In the genomic region with DNA sequence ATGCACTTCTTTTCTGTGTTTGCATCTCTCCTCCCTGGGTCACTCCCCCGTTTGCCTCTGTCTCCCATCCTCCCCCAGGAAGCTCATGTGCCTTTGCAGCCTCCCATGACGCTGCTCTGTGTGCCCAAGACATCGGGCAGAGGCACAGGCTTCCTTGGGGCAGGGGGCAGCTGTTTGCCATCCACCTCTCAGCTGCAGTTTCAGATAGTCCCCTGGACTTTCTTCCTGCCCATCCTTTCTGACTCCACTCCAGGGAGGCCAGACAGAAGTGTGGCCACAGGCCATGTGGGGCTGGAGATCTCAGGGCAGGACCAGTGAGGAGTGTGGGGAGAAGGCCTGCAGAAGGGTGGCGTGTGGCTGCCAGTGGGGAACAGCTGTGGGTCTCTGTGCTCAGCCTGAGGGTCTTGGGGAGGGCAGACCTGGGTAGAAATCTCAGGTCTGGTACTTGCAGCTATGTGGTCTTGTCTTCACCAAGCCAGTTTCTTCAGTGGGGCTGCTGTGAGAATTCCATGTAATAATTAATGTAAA, we compare ENCODE assay signal across 19 cellular contexts. TPM values are rescaled to one million over a fixed set of nuclear protein-coding genes. Genes with fewer than 3 reads are reported as not detected.
DNase-seq lines count a peak whose midpoint lies in the region; ATAC-seq and TF ChIP-seq lines count a peak whose summit lies in the region.
"Had no signal": no experiment of that assay in that cellular context is flagged by ENCODE, and none has a peak within 500 bp of the region (broad histone marks: within the 10 kb centered on the region; RNA-seq: fewer than 3 reads in every experiment).

No MANE protein-coding gene starts in this region.

- in situ Hi-C loops in IMR-90 (cut with MboI; ENCODE audit: low sequenced_read_pairs): no loop called here

- H2BK15ac ChIP-seq in IMR-90 (ENCODE audit: low read depth, low read length): no peak overlapping the region

- no peak overlapping the region; the same call in 1 of the 2 replicates for H4K5ac ChIP-seq in IMR-90 (ENCODE audit: low read depth, low read length)

- H3K4me1 Mint-ChIP-seq in CD4-positive, alpha-beta memory T cell: peaks cover 0 to 5% (median 0%) of the 10 kb centered on the region in 4 donors

- no peak overlapping the region for H3K56ac ChIP-seq in IMR-90 (ENCODE audit: extremely low read depth, insufficient read depth, low read length)

- H3K27me3 ChIP-seq in DND-41 (ENCODE audit: insufficient read depth, low read length, poor library complexity) (no peaks in the 10 kb centered on the region), IMR-90 (ENCODE audit: control insufficient read depth, insufficient read depth, low read length) (no peaks in the 10 kb centered on the region), iPS-15b (ENCODE audit: control insufficient read depth, insufficient read depth, low read length) (no peaks in the 10 kb centered on the region)
- no peaks in the 10 kb centered on the region for H3K27me3 ChIP-seq in CD4-positive, alpha-beta memory T cell (ENCODE audit: insufficient read depth, low read length)
- H3K27me3 ChIP-seq: breast epithelium, gastroesophageal sphincter, SJSA1, upper lobe of right lung had no signal

- no peak overlapping the region for H4K8ac ChIP-seq in IMR-90 (ENCODE audit: low read depth in 2 of 2, low read length in 2 of 2)

- H3K27ac Mint-ChIP-seq in CD4-positive, alpha-beta memory T cell: no peak overlapping the region
- H3K27ac Mint-ChIP-seq: activated naive CD8-positive, alpha-beta T cell treated with anti-CD3 and anti-CD28 coated beads, Interleukin-2, amount 10 ng/mL, durations not matched to agents 7 days and 5 days; T-helper 2 cell treated with Interferon-gamma antibody and Interleukin-4, amounts not matched to agents 5 μg/mL and 100 μg/mL, for 36 hours had no signal

- no peak for TF ChIP-seq POLR2A in IMR-90 (IDR thresholded peaks at IDR 0.05; ENCODE audit: low read depth, low read length)

- ATAC-seq in DND-41 (ENCODE audit: insufficient read depth, low read depth) (no peak), IMR-90 (ENCODE audit: low read depth) (no peak), sciatic nerve (no peak), HG03039 (IDR thresholded peaks at IDR 0.05; ENCODE audit: unreplicated experiment) (no peak)

- H3K14ac ChIP-seq in IMR-90 (replicated peaks; ENCODE audit: low read depth, low read length): no peak overlapping the region

- H3K4me2 ChIP-seq in DND-41 (ENCODE audit: insufficient read depth, low read length) (no peak overlapping the region), IMR-90 (ENCODE audit: low read depth, low read length) (no peak overlapping the region)

- H3K9ac ChIP-seq in DND-41 (ENCODE audit: low read depth, low read length) (no peak overlapping the region), IMR-90 (ENCODE audit: low read depth, low read length) (no peak overlapping the region), iPS-15b (ENCODE audit: low read depth, low read length) (peak overlapping the region; percentile 81)

- H3K27me3 Mint-ChIP-seq in CD4-positive, alpha-beta memory T cell: no peaks in the 10 kb centered on the region
- H3K27me3 Mint-ChIP-seq: activated naive CD8-positive, alpha-beta T cell treated with anti-CD3 and anti-CD28 coated beads, Interleukin-2, amount 10 ng/mL, durations not matched to agents 7 days and 5 days; naive thymus-derived CD8-positive, alpha-beta T cell had no signal

- H4K20me1 ChIP-seq in DND-41 (ENCODE audit: insufficient read depth, low read length): no peaks in the 10 kb centered on the region
- 0 out of 2 replicates have a peak, but pooled peaks cover 4% of the 10 kb centered on the region for H4K20me1 ChIP-seq in IMR-90 (ENCODE audit: insufficient read depth, low read length)

- BruUV-seq in IMR-90 (replicated peaks; lab: Mats Ljungman, UMichigan): no TSS peak

- CTCF ChIA-PET in IMR-90 (lab: Yijun Ruan, JAX): interaction anchor here (0.9 kb wide), 1 partner anchor 859 kb away, joined by 5 read pairs; no protein-coding TSS in a partner anchor
- CTCF ChIA-PET in CD4-positive, alpha-beta memory T cell (lab: Charles Lee; ENCODE audit: partially characterized antibody): interaction anchor here (0.6 to 4.6 kb wide), 12 partner anchors 10 to 857 kb away, joined by 3 to 47 read pairs (median 4); partner anchors contain the start of genes COMTD1 and SAMD8

- TF ChIP-seq RAD21 in IMR-90 (IDR thresholded peaks at IDR 0.05; ENCODE audit: low read length): no peak

- POLR2A ChIA-PET in IMR-90 (lab: Charles Lee; ENCODE audit: unreplicated experiment): no interaction called here
- POLR2A ChIA-PET in CD4-positive, alpha-beta memory T cell (lab: Charles Lee; ENCODE audit: partially characterized antibody): interaction anchor here (1.3 kb wide), 1 partner anchor 134 kb away, joined by 4 read pairs; the partner anchor contains the start of gene COMTD1

- no peak overlapping the region for H2BK120ac ChIP-seq in IMR-90 (ENCODE audit: low read depth, low read length)

- no peaks in the 10 kb centered on the region for H3K36me3 Mint-ChIP-seq in CD4-positive, alpha-beta memory T cell
- H3K36me3 Mint-ChIP-seq: activated naive CD8-positive, alpha-beta T cell treated with anti-CD3 and anti-CD28 coated beads, Interleukin-2, amount 10 ng/mL, durations not matched to agents 7 days and 5 days; naive thymus-derived CD8-positive, alpha-beta T cell had no signal

- peak overlapping the region; percentile 45 for H2AK9ac ChIP-seq in IMR-90 (replicated peaks; ENCODE audit: low read depth, low read length, poor library complexity)

- H3K4me1 ChIP-seq in DND-41 (ENCODE audit: insufficient read depth, low read length): no peaks in the 10 kb centered on the region; the same call in 1 of the 2 replicates
- H3K4me1 ChIP-seq in IMR-90 (ENCODE audit: control insufficient read depth, insufficient read depth, low read length): peaks cover 6% of the 10 kb centered on the region; the same call in 1 of the 2 replicates
- peaks cover 6% of the 10 kb centered on the region for H3K4me1 ChIP-seq in iPS-15b (ENCODE audit: control insufficient read depth, insufficient read depth, low read length)
- peaks cover 7% of the 10 kb centered on the region for H3K4me1 ChIP-seq in CD4-positive, alpha-beta memory T cell (ENCODE audit: insufficient read depth, low read length)
- H3K4me1 ChIP-seq: breast epithelium, SJSA1 had no signal

- no peaks in the 10 kb centered on the region for H3K79me1 ChIP-seq in IMR-90 (ENCODE audit: low read depth in 1 of 2, low read length in 2 of 2)

- H3K9me3 Mint-ChIP-seq in CD4-positive, alpha-beta memory T cell: no peaks in the 10 kb centered on the region
- H3K9me3 Mint-ChIP-seq: activated naive CD8-positive, alpha-beta T cell treated with anti-CD3 and anti-CD28 coated beads, Interleukin-2, amount 10 ng/mL, durations not matched to agents 7 days and 5 days; naive thymus-derived CD8-positive, alpha-beta T cell; T-helper 2 cell treated with Interferon-gamma antibody and Interleukin-4, amounts not matched to agents 5 μg/mL and 100 μg/mL, for 36 hours had no signal

- TF ChIP-seq CTCF in DND-41 (IDR thresholded peaks at IDR 0.05; ENCODE audit: borderline replicate concordance, extremely low read depth, low read length, poor library complexity, severe bottlenecking) (no peak), IMR-90 (conservative IDR thresholded peaks at IDR 0.05; ENCODE audit: low read depth, low read length) (no peak)

- H3K9me3 ChIP-seq in DND-41 (ENCODE audit: insufficient read depth, low read length, severe bottlenecking) (no peaks in the 10 kb centered on the region), IMR-90 (ENCODE audit: control insufficient read depth, insufficient read depth, low read length) (no peaks in the 10 kb centered on the region), iPS-15b (ENCODE audit: control insufficient read depth, insufficient read depth, low read length) (no peaks in the 10 kb centered on the region)
- no peaks in the 10 kb centered on the region for H3K9me3 ChIP-seq in CD4-positive, alpha-beta memory T cell (ENCODE audit: control insufficient read depth in 1 of 2, low read length in 2 of 2)
- H3K9me3 ChIP-seq: breast epithelium, gastroesophageal sphincter, SJSA1, upper lobe of right lung had no signal

- intact Hi-C loops in IMR-90 (cut with micrococcal nuclease) (loop anchor here (1.0 to 10.0 kb wide), 4 partner anchors 264 to 976 kb away; no protein-coding TSS in a partner anchor), sciatic nerve (cut with DNase I) (loop anchor here (10.0 kb wide), 1 partner anchor 856 kb away; no protein-coding TSS in a partner anchor)
- intact Hi-C loops in CD4-positive, alpha-beta memory T cell (cut with micrococcal nuclease): loop anchor here (1.0 to 2.0 kb wide), 3 partner anchors 362 to 857 kb away; no protein-coding TSS in a partner anchor

- H3K23ac ChIP-seq in IMR-90 (ENCODE audit: low read depth, low read length): no peak overlapping the region; the same call in 1 of the 2 replicates

- no peak overlapping the region for H4K91ac ChIP-seq in IMR-90 (ENCODE audit: insufficient read depth, low read depth, low read length)

- H2BK20ac ChIP-seq in IMR-90 (ENCODE audit: low read depth, low read length): no peak overlapping the region

- no peak overlapping the region for H2AK5ac ChIP-seq in IMR-90 (ENCODE audit: low read depth, low read length)

- no peak overlapping the region; the same call in 1 of the 2 replicates for H3K18ac ChIP-seq in IMR-90 (ENCODE audit: low read depth, low read length)

- H3K9me1 ChIP-seq in IMR-90 (ENCODE audit: insufficient read depth, low read length): no peaks in the 10 kb centered on the region

- dilution Hi-C loops in IMR-90 (cut with HindIII; ENCODE audit: low sequenced_read_pairs, unreplicated experiment): no loop called here

- no peaks in the 10 kb centered on the region for H3K36me3 ChIP-seq in DND-41 (ENCODE audit: insufficient read depth, low read length)
- H3K36me3 ChIP-seq in IMR-90 (ENCODE audit: control insufficient read depth, insufficient read depth, low read length): no peaks in the 10 kb centered on the region
- no peaks in the 10 kb centered on the region for H3K36me3 ChIP-seq in iPS-15b (ENCODE audit: control insufficient read depth, insufficient read depth, low read length)
- H3K36me3 ChIP-seq in CD4-positive, alpha-beta memory T cell (ENCODE audit: insufficient read depth, low read length): no peaks in the 10 kb centered on the region
- H3K36me3 ChIP-seq: breast epithelium, gastroesophageal sphincter, SJSA1, upper lobe of right lung had no signal

- DNase-seq in DND-41: no peak
- DNase-seq in IMR-90: no peak
- peak; percentile 36 for DNase-seq in sciatic nerve (ENCODE audit: low spot score)
- DNase-seq in NCI-H2107 treated with DMSO at 0.1 percent for 48 hours (lab: John Stamatoyannopoulos, UW; ENCODE audit: unreplicated experiment): no peak
- DNase-seq in DMS114 treated with DMSO at 0.1 percent for 48 hours (lab: John Stamatoyannopoulos, UW; ENCODE audit: unreplicated experiment): no peak
- no peak for DNase-seq in CD4-positive, alpha-beta memory T cell
- DNase-seq: activated naive CD8-positive, alpha-beta T cell treated with anti-CD3 and anti-CD28 coated beads, Interleukin-2, amount 10 ng/mL, durations not matched to agents 7 days and 5 days; H7; naive thymus-derived CD8-positive, alpha-beta T cell; NCI-H1092 treated with DMSO at 0.1 percent for 48 hours; stimulated activated naive CD8-positive, alpha-beta T cell treated with anti-CD3 and anti-CD28 coated beads, Interleukin-15, Interleukin-2, amounts not matched to agents 100 U/mL and 50 U/mL, for 24 hours; upper lobe of right lung had no signal

- H3K4me3 ChIP-seq in DND-41 (ENCODE audit: low read depth in 1 of 2, low read length in 2 of 2): no peak overlapping the region
- no peak overlapping the region for H3K4me3 ChIP-seq in IMR-90 (ENCODE audit: insufficient read depth, low read depth, low read length)
- no peak overlapping the region for H3K4me3 ChIP-seq in iPS-15b (ENCODE audit: low read depth, low read length)
- H3K4me3 ChIP-seq in CD4-positive, alpha-beta memory T cell (ENCODE audit: low read length in 2 of 2): no peak overlapping the region
- H3K4me3 ChIP-seq: gastroesophageal sphincter, SJSA1, upper lobe of right lung had no signal

- no peaks in the 10 kb centered on the region for H3K79me2 ChIP-seq in DND-41 (ENCODE audit: insufficient read depth, low read length)

- H3K4ac ChIP-seq in IMR-90 (ENCODE audit: low read depth, low read length): no peak overlapping the region

- peak overlapping the region; percentile 27; the same call in 1 of the 2 replicates for H2AFZ ChIP-seq in DND-41 (ENCODE audit: low read depth, low read length)
- H2AFZ ChIP-seq in IMR-90 (replicated peaks; ENCODE audit: low read length, poor library complexity): peak overlapping the region; percentile 82

- WGBS in IMR-90 (ENCODE audit: extremely low coverage in 2 of 2, insufficient read length in 1 of 2), 2 experiments: 39% methylated on average over 2 of the region's 4 CpGs; no CpG with 5 or more reads in 1 of the 2 experiments

- H2BK5ac ChIP-seq in IMR-90 (ENCODE audit: low read depth, low read length, poor library complexity, severe bottlenecking): no peak overlapping the region

- H3K27ac ChIP-seq in DND-41 (ENCODE audit: low read length) (no peak overlapping the region), IMR-90 (ENCODE audit: insufficient read depth, low read length) (no peak overlapping the region)
- H3K27ac ChIP-seq in CD4-positive, alpha-beta memory T cell (ENCODE audit: low read depth, low read length): no peak overlapping the region
- H3K27ac ChIP-seq: gastroesophageal sphincter, HL-60, SJSA1, upper lobe of right lung had no signal

- no peak overlapping the region for H3K4me3 Mint-ChIP-seq in CD4-positive, alpha-beta memory T cell
- H3K4me3 Mint-ChIP-seq: activated naive CD8-positive, alpha-beta T cell treated with anti-CD3 and anti-CD28 coated beads, Interleukin-2, amount 10 ng/mL, durations not matched to agents 7 days and 5 days; naive thymus-derived CD8-positive, alpha-beta T cell; T-helper 2 cell treated with Interferon-gamma antibody and Interleukin-4, amounts not matched to agents 5 μg/mL and 100 μg/mL, for 36 hours had no signal

RNA-seq across cellular contexts. Expression of gene SAMD8, which starts 10.6 kb away (rescaled TPM):
- 28.7 and 34.2 TPM in 2 replicates for total RNA-seq in IMR-90 (2012; rRNA removed)
- 8.6 and 10.1 TPM in 2 replicates for polyA plus RNA-seq in IMR-90 (2012; rRNA removed)
- 3.7 and 5.3 TPM in 2 replicates for polyA plus RNA-seq in IMR-90 (2012; cell fraction: cytosol; rRNA removed)
- 2.2 and 12.3 TPM in 2 replicates for polyA plus RNA-seq in IMR-90 (2012; cell fraction: nucleus; rRNA removed; ENCODE audit: low replicate concordance)
- total RNA-seq in sciatic nerve: 51.4 TPM
- 10 to 100 TPM; 17.9 to 20.6 TPM for total RNA-seq in CD4-positive, alpha-beta memory T cell
- 10 to 100 TPM in 1 of 2 donors, 1 to 10 TPM in 1; 6.9 to 10.8 TPM for polyA plus RNA-seq in CD4-positive, alpha-beta memory T cell
